Comparison of ENCODE assay signal across 11 cellular contexts in the genomic region with DNA sequence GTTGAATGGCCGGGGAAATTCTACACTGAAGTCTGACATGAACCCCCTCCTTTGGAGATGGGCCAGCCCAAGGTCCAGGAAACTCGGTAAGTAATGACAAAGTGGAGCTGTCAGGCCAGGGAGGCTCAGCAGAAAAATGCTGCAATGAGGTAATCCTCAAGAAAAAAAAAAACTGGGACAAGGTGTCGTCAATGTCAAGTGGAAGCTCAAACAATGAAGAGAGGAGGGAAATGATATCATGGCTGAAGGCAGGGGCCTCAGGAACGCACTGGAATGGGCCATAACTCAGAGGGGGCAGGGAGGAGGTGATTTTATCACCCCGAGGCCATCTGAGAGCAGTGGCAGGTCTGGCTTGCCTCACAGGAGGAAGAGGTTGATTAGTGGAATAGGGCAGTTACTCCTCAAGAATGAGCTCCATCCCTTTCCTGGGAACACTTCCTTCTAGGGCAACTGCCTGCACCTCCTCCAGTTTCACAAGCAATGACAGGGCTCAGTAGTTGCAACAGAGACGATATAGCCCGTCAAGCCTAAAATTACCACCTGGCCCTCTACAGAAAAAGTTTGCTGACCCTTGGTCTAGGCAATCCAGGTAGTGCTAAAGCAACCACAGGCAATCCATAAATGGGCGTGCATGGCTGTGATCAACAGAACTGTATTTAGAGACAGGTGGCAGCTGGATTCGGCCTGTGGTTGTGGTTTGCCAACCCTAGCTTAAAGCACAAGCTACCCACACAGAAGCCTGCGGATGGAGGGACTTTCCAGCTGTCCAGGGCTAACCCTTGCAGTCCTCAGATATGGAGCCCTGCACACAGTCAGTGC.
DNase-seq lines count a peak whose midpoint lies in the region; ATAC-seq and TF ChIP-seq lines count a peak whose summit lies in the region.
"Had no signal": no experiment of that assay in that cellular context is flagged by ENCODE, and none has a peak within 500 bp of the region (broad histone marks: within the 10 kb centered on the region; RNA-seq: fewer than 3 reads in every experiment).

No MANE protein-coding gene starts in this region.

- DNase-seq in IMR-90 (no peak), RPMI7951 (ENCODE audit: low read depth) (peak; percentile 75), left ventricle myocardium inferior (no peak), gastrocnemius medialis (no peak), H7 (no peak), AML-193 (lab: John Stamatoyannopoulos, UW) (no peak)
- DNase-seq: activated CD8-positive, alpha-beta memory T cell treated with anti-CD3 and anti-CD28 coated beads, Interleukin-2, amount 10 ng/mL, durations not matched to agents 7 days and 5 days; NCI-H1105 had no signal

- H3K18ac ChIP-seq in IMR-90 (ENCODE audit: low read depth, low read length), result no peak overlapping the region

- dilution Hi-C loops in IMR-90 (cut with HindIII; ENCODE audit: low sequenced_read_pairs, unreplicated experiment), result no loop called here

- no peak overlapping the region for H3K23ac ChIP-seq in IMR-90 (ENCODE audit: low read depth, low read length)

- POLR2A ChIA-PET in IMR-90 (lab: Charles Lee; ENCODE audit: unreplicated experiment), result no interaction called here

- H4K8ac ChIP-seq in IMR-90 (ENCODE audit: low read depth in 2 of 2, low read length in 2 of 2), result no peak overlapping the region

- no peak overlapping the region for H3K56ac ChIP-seq in IMR-90 (ENCODE audit: extremely low read depth, insufficient read depth, low read length)

- H2AK9ac ChIP-seq in IMR-90 (replicated peaks; ENCODE audit: low read depth, low read length, poor library complexity), result no peak overlapping the region

- H3K36me3 ChIP-seq in IMR-90 (ENCODE audit: control insufficient read depth, insufficient read depth, low read length), result no peaks in the 10 kb centered on the region
- H3K36me3 ChIP-seq in left ventricle myocardium inferior, result no peaks in the 10 kb centered on the region
- H3K36me3 ChIP-seq in gastrocnemius medialis, result no peaks in the 10 kb centered on the region
- H3K36me3 ChIP-seq in H7 (replicated peaks; ENCODE audit: control insufficient read depth, insufficient read depth, low read length), result no peaks in the 10 kb centered on the region; the same call in 1 of the 2 replicates

- no peak overlapping the region for H2AK5ac ChIP-seq in IMR-90 (ENCODE audit: low read depth, low read length)

- H2AFZ ChIP-seq in IMR-90 (replicated peaks; ENCODE audit: low read length, poor library complexity), result no peak overlapping the region

- CTCF ChIA-PET in IMR-90 (lab: Yijun Ruan, JAX), result interaction anchor here (0.6 kb wide), 2 partner anchors 9 to 482 kb away, joined by 4 to 5 read pairs; no protein-coding TSS in a partner anchor

- H3K14ac ChIP-seq in IMR-90 (replicated peaks; ENCODE audit: low read depth, low read length), result 0 out of 2 replicates have a peak overlapping the region, but pooled peaks have one; percentile 15

- TF ChIP-seq CTCF in IMR-90 (conservative IDR thresholded peaks at IDR 0.05; ENCODE audit: low read depth, low read length) (no peak), left ventricle myocardium inferior (IDR thresholded peaks at IDR 0.05; ENCODE audit: borderline replicate concordance) (no peak), gastrocnemius medialis (IDR thresholded peaks at IDR 0.05 in 4 of 5, conservative IDR thresholded peaks at IDR 0.05 in 1 of 5) (no peak)

- H4K20me1 ChIP-seq in IMR-90 (ENCODE audit: insufficient read depth, low read length), result no peaks in the 10 kb centered on the region

- no peak for TF ChIP-seq RAD21 in IMR-90 (IDR thresholded peaks at IDR 0.05; ENCODE audit: low read length)

- no peak overlapping the region for H2BK120ac ChIP-seq in IMR-90 (ENCODE audit: low read depth, low read length)

- ATAC-seq in IMR-90 (ENCODE audit: low read depth), result no peak
- ATAC-seq in gastrocnemius medialis, result peak; percentile 37 to 62
- no peak for ATAC-seq in GM21825 (IDR thresholded peaks at IDR 0.05; ENCODE audit: unreplicated experiment)
- ATAC-seq in HG03521 (IDR thresholded peaks at IDR 0.05; ENCODE audit: unreplicated experiment), result no peak
- ATAC-seq: activated CD8-positive, alpha-beta memory T cell treated with anti-CD3 and anti-CD28 coated beads, Interleukin-2, amount 10 ng/mL, durations not matched to agents 7 days and 5 days; stimulated activated effector memory CD8-positive, alpha-beta T cell treated with anti-CD3 and anti-CD28 coated beads, Interleukin-12 subunit alpha, Interleukin-12 subunit beta, amount 100 ng/mL, for 72 hours had no signal

- H3K4me1 ChIP-seq in IMR-90 (ENCODE audit: control insufficient read depth, insufficient read depth, low read length) (peaks cover 8% of the 10 kb centered on the region), left ventricle myocardium inferior (peaks cover 61% of the 10 kb centered on the region), gastrocnemius medialis (peaks cover 8 to 12% of the 10 kb centered on the region in 2 donors)

- 0 out of 2 replicates have a peak, but pooled peaks cover 4% of the 10 kb centered on the region for H3K27me3 ChIP-seq in IMR-90 (ENCODE audit: control insufficient read depth, insufficient read depth, low read length)
- H3K27me3 ChIP-seq in left ventricle myocardium inferior (ENCODE audit: low read depth), result peaks cover 11% of the 10 kb centered on the region
- H3K27me3 ChIP-seq in gastrocnemius medialis, result no peaks in the 10 kb centered on the region
- no peaks in the 10 kb centered on the region for H3K27me3 ChIP-seq in H7 (ENCODE audit: control insufficient read depth, insufficient read depth, low read length)

- no peak overlapping the region for H3K4me3 ChIP-seq in IMR-90 (ENCODE audit: insufficient read depth, low read depth, low read length)
- H3K4me3 ChIP-seq in left ventricle myocardium inferior, result no peak overlapping the region
- H3K4me3 ChIP-seq in gastrocnemius medialis, result no peak overlapping the region
- no peak overlapping the region for H3K4me3 ChIP-seq in H7 (ENCODE audit: insufficient read depth, low read depth, low read length)

- H3K9me1 ChIP-seq in IMR-90 (ENCODE audit: insufficient read depth, low read length), result peaks cover 8% of the 10 kb centered on the region

- no peak overlapping the region for H3K27ac ChIP-seq in IMR-90 (ENCODE audit: insufficient read depth, low read length)
- H3K27ac ChIP-seq in left ventricle myocardium inferior (replicated peaks), result peak overlapping the region; percentile 86
- H3K27ac ChIP-seq in gastrocnemius medialis, result peak overlapping the region; percentile 37 to 77 (median 66)

- 0 out of 2 replicates have a peak overlapping the region, but pooled peaks have one; percentile 16 for H3K4ac ChIP-seq in IMR-90 (ENCODE audit: low read depth, low read length)

- in situ Hi-C loops in IMR-90 (cut with MboI; ENCODE audit: low sequenced_read_pairs), result no loop called here
- in situ Hi-C loops in gastrocnemius medialis (cut with MboI; ENCODE audit: low sequenced_read_pairs in 4 of 4), result loop anchor here in 1 of 4 donors (25.0 kb wide), 1 partner anchor 247 kb away; no protein-coding TSS in a partner anchor

- no peak overlapping the region for H3K9ac ChIP-seq in IMR-90 (ENCODE audit: low read depth, low read length)

- WGBS in IMR-90 (ENCODE audit: extremely low coverage in 2 of 2, insufficient read length in 1 of 2), 2 experiments, result 91% methylated on average over 4 of the region's 10 CpGs; no CpG with 5 or more reads in 1 of the 2 experiments

- no peak overlapping the region for H3K4me2 ChIP-seq in IMR-90 (ENCODE audit: low read depth, low read length)

- no peak overlapping the region for H4K5ac ChIP-seq in IMR-90 (ENCODE audit: low read depth, low read length)

- H2BK20ac ChIP-seq in IMR-90 (ENCODE audit: low read depth, low read length), result no peak overlapping the region

- H4K91ac ChIP-seq in IMR-90 (ENCODE audit: insufficient read depth, low read depth, low read length), result no peak overlapping the region

- BruUV-seq in IMR-90 (replicated peaks; lab: Mats Ljungman, UMichigan), result no TSS peak

- H2BK5ac ChIP-seq in IMR-90 (ENCODE audit: low read depth, low read length, poor library complexity, severe bottlenecking), result no peak overlapping the region

- TF ChIP-seq POLR2A in IMR-90 (IDR thresholded peaks at IDR 0.05; ENCODE audit: low read depth, low read length), result no peak
- TF ChIP-seq POLR2A in gastrocnemius medialis (IDR thresholded peaks at IDR 0.05), result peak in 1 of 2 donors; percentile 23

- H2BK15ac ChIP-seq in IMR-90 (ENCODE audit: low read depth, low read length), result no peak overlapping the region

- intact Hi-C loops in IMR-90 (cut with micrococcal nuclease), result no loop called here
- intact Hi-C loops in left ventricle myocardium inferior (cut with micrococcal nuclease), result no loop called here
- intact Hi-C loops in gastrocnemius medialis (cut with DNase I; ENCODE audit: low total_unique reads), result no loop called here

- H3K9me3 ChIP-seq in IMR-90 (ENCODE audit: control insufficient read depth, insufficient read depth, low read length), result peaks cover 3% of the 10 kb centered on the region; the same call in 1 of the 2 replicates
- no peaks in the 10 kb centered on the region for H3K9me3 ChIP-seq in left ventricle myocardium inferior (replicated peaks)
- no peaks in the 10 kb centered on the region for H3K9me3 ChIP-seq in gastrocnemius medialis

- H3K79me1 ChIP-seq in IMR-90 (ENCODE audit: low read depth in 1 of 2, low read length in 2 of 2), result no peaks in the 10 kb centered on the region

TF ChIP-seq in IMR-90, 13 proteins besides CTCF, POLR2A, EP300 and RAD21:
- TF ChIP-seq RCOR1 (IDR thresholded peaks at IDR 0.05; ENCODE audit: insufficient replicate concordance, low read length) (no peak), CHD1 (IDR thresholded peaks at IDR 0.05; ENCODE audit: low read depth, low read length) (no peak), MXI1 (IDR thresholded peaks at IDR 0.05; ENCODE audit: borderline replicate concordance, low read depth, low read length) (no peak)
- TF ChIP-seq, protein P1, sequence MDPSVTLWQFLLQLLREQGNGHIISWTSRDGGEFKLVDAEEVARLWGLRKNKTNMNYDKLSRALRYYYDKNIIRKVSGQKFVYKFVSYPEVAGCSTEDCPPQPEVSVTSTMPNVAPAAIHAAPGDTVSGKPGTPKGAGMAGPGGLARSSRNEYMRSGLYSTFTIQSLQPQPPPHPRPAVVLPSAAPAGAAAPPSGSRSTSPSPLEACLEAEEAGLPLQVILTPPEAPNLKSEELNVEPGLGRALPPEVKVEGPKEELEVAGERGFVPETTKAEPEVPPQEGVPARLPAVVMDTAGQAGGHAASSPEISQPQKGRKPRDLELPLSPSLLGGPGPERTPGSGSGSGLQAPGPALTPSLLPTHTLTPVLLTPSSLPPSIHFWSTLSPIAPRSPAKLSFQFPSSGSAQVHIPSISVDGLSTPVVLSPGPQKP (IDR thresholded peaks at IDR 0.05; ENCODE audit: borderline replicate concordance, low read depth, low read length), result no peak

Comparison
In these comparisons a context has a peak if more than half of its experiments do, and no peak if none do; other contexts are left out.
1. ATAC-seq: peak in gastrocnemius medialis (2 of 2); none in IMR-90 (single experiment), GM21825 (single experiment) and HG03521 (single experiment).